ENCODE assay signal across 19 cellular contexts in the genomic region with DNA sequence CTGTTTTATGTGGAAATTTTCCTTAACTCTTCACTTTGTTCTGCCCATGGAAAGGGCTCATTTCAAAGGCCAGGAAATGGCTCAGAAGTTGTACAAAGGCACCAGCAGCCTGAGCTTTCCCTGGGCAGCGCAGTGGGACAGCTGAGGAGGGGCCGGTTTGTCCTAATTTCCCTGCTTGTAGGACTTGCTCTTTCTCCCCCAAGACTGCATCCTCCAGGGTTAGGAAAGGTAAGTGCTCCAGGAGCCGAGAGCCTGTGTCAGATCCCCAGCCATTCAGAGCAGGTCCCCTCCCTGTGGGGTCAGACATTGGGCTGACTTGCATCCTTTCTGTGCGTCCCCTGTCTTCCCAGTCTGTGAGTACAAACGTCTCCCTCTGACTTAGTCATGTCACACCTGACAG. TPM values are rescaled to one million over a fixed set of nuclear protein-coding genes. Genes with fewer than 3 reads are reported as not detected.
DNase-seq lines count a peak whose midpoint lies in the region; ATAC-seq, FAIRE-seq and TF ChIP-seq lines count a peak whose summit lies in the region.
"Had no signal": no experiment of that assay in that cellular context is flagged by ENCODE, and none has a peak within 500 bp of the region (broad histone marks: within the 10 kb centered on the region; RNA-seq: fewer than 3 reads in every experiment).

No MANE protein-coding gene starts in this region.

- H3K56ac ChIP-seq in H1 (replicated peaks; ENCODE audit: insufficient read length, low read depth, low read length) = no peak overlapping the region

- no peaks in the 10 kb centered on the region; the same call in 1 of the 2 replicates for H3K9me3 ChIP-seq in HUES6 (ENCODE audit: control insufficient read depth, insufficient read depth, low read depth, low read length)
- no peaks in the 10 kb centered on the region for H3K9me3 ChIP-seq in H1 (ENCODE audit: insufficient read depth in 2 of 2, low read depth in 1 of 2, low read length in 1 of 2)
- H3K9me3 ChIP-seq in aorta (ENCODE audit: control insufficient read depth, low read length) = no peaks in the 10 kb centered on the region
- H3K9me3 ChIP-seq in hepatocyte (ENCODE audit: low read depth) = no peaks in the 10 kb centered on the region
- H3K9me3 ChIP-seq: Caco-2, HAP-1 had no signal

- no peaks in the 10 kb centered on the region for H3K9me2 ChIP-seq in hepatocyte (replicated peaks; ENCODE audit: insufficient read depth)

- no peak overlapping the region for H2BK120ac ChIP-seq in H1 (replicated peaks; ENCODE audit: low read depth, low read length)

- FAIRE-seq in H1 (lab: Jason Lieb, UNC) = no peak
- FAIRE-seq: A549 had no signal

- CTCF ChIA-PET in H1 (lab: Charles Lee; ENCODE audit: partially characterized antibody) = interaction anchor here (0.8 to 3.4 kb wide), 24 partner anchors 7 to 529 kb away, joined by 3 to 69 read pairs (median 5); partner anchors contain the start of gene DNAJC21

- no peak overlapping the region for H3K18ac ChIP-seq in H1 (ENCODE audit: extremely low read depth, low read length)

- TF ChIP-seq CTCF in H1 (IDR thresholded peaks at IDR 0.05; ENCODE audit: control extremely low read depth in 1 of 3, insufficient read depth in 1 of 3, low read depth in 1 of 3, low read length in 3 of 3) (no peak), hepatocyte (IDR thresholded peaks at IDR 0.05; ENCODE audit: poor library complexity) (no peak)

- no peak overlapping the region for H3K4ac ChIP-seq in H1 (replicated peaks; ENCODE audit: insufficient read length, low read depth, low read length)

- H3K36me3 ChIP-seq in HUES6 (ENCODE audit: control insufficient read depth, insufficient read depth, low read length) = no peaks in the 10 kb centered on the region
- H3K36me3 ChIP-seq in H1 (ENCODE audit: control insufficient read depth in 2 of 4, insufficient read depth in 4 of 4, low read length in 3 of 4) = no peaks in the 10 kb centered on the region
- no peaks in the 10 kb centered on the region for H3K36me3 ChIP-seq in aorta (ENCODE audit: control insufficient read depth in 1 of 2, insufficient read depth in 2 of 2, low read length in 1 of 2)
- H3K36me3 ChIP-seq in hepatocyte (replicated peaks; ENCODE audit: insufficient read depth, low read depth) = no peaks in the 10 kb centered on the region
- H3K36me3 ChIP-seq: HAP-1 had no signal

- no peaks in the 10 kb centered on the region for H3K23me2 ChIP-seq in H1 (ENCODE audit: low read depth, low read length)

- H3K27me3 ChIP-seq in HUES6 (ENCODE audit: control insufficient read depth, insufficient read depth, low read length) = no peaks in the 10 kb centered on the region
- H3K27me3 ChIP-seq in H1 (replicated peaks in 1 of 4; ENCODE audit: control insufficient read depth in 3 of 4, extremely low read depth in 1 of 4, insufficient read depth in 3 of 4, low read length in 3 of 4) = no peaks in the 10 kb centered on the region
- no peaks in the 10 kb centered on the region for H3K27me3 ChIP-seq in aorta (ENCODE audit: control insufficient read depth in 1 of 2, insufficient read depth in 2 of 2, low read length in 1 of 2)
- H3K27me3 ChIP-seq in hepatocyte = no peaks in the 10 kb centered on the region

- no peak overlapping the region for H3K23ac ChIP-seq in H1 (ENCODE audit: insufficient read length)

- no peak overlapping the region for H2BK12ac ChIP-seq in H1 (ENCODE audit: low read depth, low read length)

- DNase-seq in H1 (ENCODE audit: low read depth in 1 of 2, low spot score in 2 of 2) (peak in 1 of 2 experiments; percentile 45), iPS-NIHi11 (ENCODE audit: low spot score) (peak; percentile 33), aorta (no peak), hepatocyte (ENCODE audit: low spot score) (no peak), AG08395 (ENCODE audit: low spot score) (no peak), activated T-cell treated with anti-CD3 and anti-CD28 coated beads for 4 hours (no peak)
- DNase-seq: Caco-2; CD8-positive, alpha-beta T cell; DMS53; GF-D8 had no signal

- H3K4me1 ChIP-seq in HUES6 (ENCODE audit: control insufficient read depth, insufficient read depth, low read length) = peaks cover 14% of the 10 kb centered on the region
- peaks cover 0 to 4% (median 0%) of the 10 kb centered on the region in 4 experiments; a peak in 1 of 7 replicates for H3K4me1 ChIP-seq in H1 (replicated peaks in 1 of 4; ENCODE audit: control insufficient read depth in 3 of 4, insufficient read depth in 4 of 4, low read length in 3 of 4)
- no peaks in the 10 kb centered on the region for H3K4me1 ChIP-seq in aorta (ENCODE audit: control insufficient read depth in 1 of 2, insufficient read depth in 2 of 2, low read length in 2 of 2)
- no peaks in the 10 kb centered on the region for H3K4me1 ChIP-seq in hepatocyte (ENCODE audit: insufficient read depth)
- H3K4me1 ChIP-seq: A549, Caco-2, HAP-1 had no signal

- POLR2A ChIA-PET in H1 (lab: Charles Lee; ENCODE audit: partially characterized antibody) = interaction anchor here (1.6 kb wide), 1 partner anchor 88 kb away, joined by 3 read pairs; no protein-coding TSS in a partner anchor

- intact Hi-C loops in aorta (cut with DNase I) = loop anchor here in 1 of 2 donors (5.0 kb wide), 1 partner anchor 527 kb away; no protein-coding TSS in a partner anchor

- no peak for TF ChIP-seq RAD21 in H1 (IDR thresholded peaks at IDR 0.05 in 1 of 2, conservative IDR thresholded peaks at IDR 0.05 in 1 of 2; ENCODE audit: low read depth in 2 of 2, low read length in 2 of 2)

- H3K27ac ChIP-seq in HUES6 (ENCODE audit: low read depth, low read length) (no peak overlapping the region), H1 (ENCODE audit: low read depth, low read length) (no peak overlapping the region), aorta (ENCODE audit: low read depth in 1 of 2, low read length in 2 of 2) (no peak overlapping the region), hepatocyte (no peak overlapping the region)
- H3K27ac ChIP-seq: A549, HL-60 had no signal

- no peak overlapping the region for H3K14ac ChIP-seq in H1 (ENCODE audit: insufficient read length)

- H4K91ac ChIP-seq in H1 (replicated peaks; ENCODE audit: insufficient read length, low read length) = no peak overlapping the region

- H3K79me1 ChIP-seq in H1 (ENCODE audit: low read depth, low read length) = no peaks in the 10 kb centered on the region

- H3K4me3 ChIP-seq in HUES6 (ENCODE audit: low read depth, low read length) (0 out of 2 replicates have a peak overlapping the region, but pooled peaks have one; percentile 0), H1 (ENCODE audit: extremely low read depth in 1 of 4, insufficient read depth in 2 of 4, low read depth in 3 of 4, low read length in 4 of 4) (no peak overlapping the region), aorta (ENCODE audit: low read length in 2 of 2) (no peak overlapping the region), hepatocyte (no peak overlapping the region)
- H3K4me3 ChIP-seq: A549, HAP-1, K562 had no signal

- ATAC-seq in aorta (ENCODE audit: low FRiP score) = peak; percentile 11
- no peak for ATAC-seq in HG03469 (IDR thresholded peaks at IDR 0.05; ENCODE audit: unreplicated experiment)
- ATAC-seq: CD8-positive, alpha-beta T cell had no signal

- no peak overlapping the region for H2BK15ac ChIP-seq in H1 (ENCODE audit: low read length)

- no peak overlapping the region for H3K9ac ChIP-seq in HUES6 (ENCODE audit: low read length)
- no peak overlapping the region for H3K9ac ChIP-seq in H1 (replicated peaks in 1 of 4; ENCODE audit: extremely low read depth in 1 of 4, low read depth in 3 of 4, low read length in 3 of 4)

- H4K8ac ChIP-seq in H1 (ENCODE audit: extremely low read depth, insufficient read depth, low read length) = no peak overlapping the region

- 84% methylated on average over 5 of the region's 5 CpGs; no CpG with 5 or more reads in 1 of the 2 experiments for WGBS in H1 (ENCODE audit: extremely low coverage in 1 of 2, insufficient coverage in 1 of 2, insufficient read length in 1 of 2, insufficient replicate concordance in 2 of 2, low coverage in 1 of 2, low lambda C conversion rate in 2 of 2, missing lambda C conversion rate in 1 of 2), 2 experiments
- WGBS in aorta, 2 donors = 64 to 71% methylated on average over 5 of the region's 5 CpGs
- WGBS in hepatocyte (ENCODE audit: low lambda C conversion rate, missing lambda C conversion rate) = 85% methylated on average over 5 of the region's 5 CpGs

- H4K5ac ChIP-seq in H1 (ENCODE audit: insufficient read length, low read depth, low read length) = no peak overlapping the region

- no peak overlapping the region for H2BK5ac ChIP-seq in H1 (ENCODE audit: low read depth, low read length)

- no peak for TF ChIP-seq EP300 in H1 (IDR thresholded peaks at IDR 0.05; ENCODE audit: borderline replicate concordance in 1 of 2, low read depth in 2 of 2, low read length in 2 of 2)

- no peak overlapping the region for H2BK20ac ChIP-seq in H1 (ENCODE audit: low read length)

- peak overlapping the region; percentile 65; the same call in 1 of the 2 replicates for H2AFZ ChIP-seq in H1 (ENCODE audit: low read length)
- no peak overlapping the region for H2AFZ ChIP-seq in hepatocyte

- no peak overlapping the region for H2AK5ac ChIP-seq in H1 (ENCODE audit: low read depth, low read length)

- H4K20me1 ChIP-seq in H1 (replicated peaks in 1 of 2; ENCODE audit: control insufficient read depth in 1 of 2, insufficient read depth in 2 of 2, low read length in 2 of 2) = no peaks in the 10 kb centered on the region
- H4K20me1 ChIP-seq in hepatocyte (ENCODE audit: insufficient read depth, poor library complexity, severe bottlenecking) = no peaks in the 10 kb centered on the region

- TF ChIP-seq POLR2A in H1 (IDR thresholded peaks at IDR 0.05; ENCODE audit: control extremely low read depth in 1 of 2, low read depth in 2 of 2, low read length in 2 of 2) = no peak

- H3K79me2 ChIP-seq in H1 (ENCODE audit: control insufficient read depth in 1 of 2, insufficient read depth in 2 of 2, low read length in 2 of 2) = no peaks in the 10 kb centered on the region
- H3K79me2 ChIP-seq in hepatocyte = no peaks in the 10 kb centered on the region

- no peak overlapping the region for H3K4me2 ChIP-seq in H1 (ENCODE audit: insufficient read depth in 1 of 2, low read depth in 2 of 2, low read length in 2 of 2)
- no peak overlapping the region for H3K4me2 ChIP-seq in hepatocyte

TF ChIP-seq in H1, 55 proteins besides CTCF, POLR2A, EP300 and RAD21 (continues in another document):
- TF ChIP-seq NRF1 (IDR thresholded peaks at IDR 0.05; ENCODE audit: low read depth, low read length) (no peak), TEAD4 (IDR thresholded peaks at IDR 0.05; ENCODE audit: low read depth, low read length) (no peak)

RNA-seq across cellular contexts. Expression of gene AGXT2, which starts 43.5 kb away (rescaled TPM):
- not detected in 2 replicates for total RNA-seq in H1 (2021; fragmentation: NEBNext Ultra II Directional; extraction: Animal tissue kit (Norgen Biotek cat#: 25700))
- not detected in 2 replicates for polyA plus RNA-seq in H1 (2011; rRNA removed)
- polyA plus RNA-seq in H1 (2011; cell fraction: cytosol; rRNA removed) = not detected
- polyA plus RNA-seq in H1 (2011; cell fraction: nucleus; rRNA removed) = not detected
- polyA plus RNA-seq in H1 (2012, experiment 1 of 2) = not detected in 4 replicates
- polyA plus RNA-seq in H1 (2012, experiment 2 of 2) = not detected
- polyA plus RNA-seq in H1 (2013, experiment 1 of 2) = not detected
- not detected for polyA plus RNA-seq in H1 (2013, experiment 2 of 2)
- polyA minus RNA-seq in H1 (2011; rRNA and poly(A)+ RNA removed) = not detected in 2 replicates
- polyA minus RNA-seq in H1 (2011; cell fraction: cytosol; rRNA and poly(A)+ RNA removed) = not detected
- polyA minus RNA-seq in H1 (2011; cell fraction: nucleus; rRNA and poly(A)+ RNA removed) = not detected
- not detected for total RNA-seq in aorta
- polyA plus RNA-seq in aorta = not detected
- 8.0 and 8.1 TPM in 2 replicates for total RNA-seq in hepatocyte
- 5.9 and 10.6 TPM in 2 replicates for polyA plus RNA-seq in hepatocyte
- total RNA-seq: Caco-2; CD8-positive, alpha-beta T cell; K562 had no signal
- polyA plus RNA-seq: A549, AG04450, BJ, CD14-positive monocyte, K562 had no signal
